ENCODE assay signal across 28 cellular contexts in genomic region chr19:28703400-28703956, GRCh38.
"Had no signal": no experiment of that assay in that cellular context is flagged by ENCODE, and none has a peak within 500 bp of the region (broad histone marks: within the 10 kb centered on the region; RNA-seq: fewer than 3 reads in every experiment).

No MANE protein-coding gene starts in this region.

- H3K4me2 ChIP-seq: neural progenitor cell had no signal

- H3K27me3 ChIP-seq: neural progenitor cell, ovary, right lobe of liver, sigmoid colon, stomach, thyroid gland, tibial nerve, upper lobe of left lung, uterus had no signal

- H3K9me3 Mint-ChIP-seq: natural killer cell; nephron; neural progenitor cell; stimulated activated effector memory CD8-positive, alpha-beta T cell treated with anti-CD3 and anti-CD28 coated beads, Interleukin-12 subunit alpha, Interleukin-12 subunit beta, amount 100 ng/mL, for 72 hours; stimulated activated naive B cell treated with anti-CD40 and anti-IgM and Interleukin-4, amounts not matched to agents 10 μg/mL and 1 μg/mL and 100 μg/mL, for 72 hours; stimulated activated naive CD8-positive, alpha-beta T cell treated with anti-CD3 and anti-CD28 coated beads, Interleukin-15, Interleukin-2, amounts not matched to agents 100 ng/mL and 50 ng/mL, for 24 hours had no signal

- H3K36me3 Mint-ChIP-seq: natural killer cell; neural progenitor cell; stimulated activated effector memory CD8-positive, alpha-beta T cell treated with anti-CD3 and anti-CD28 coated beads, Interleukin-12 subunit alpha, Interleukin-12 subunit beta, amount 100 ng/mL, for 72 hours; stimulated activated naive B cell treated with anti-CD40 and anti-IgM and Interleukin-4, amounts not matched to agents 10 μg/mL and 1 μg/mL and 100 μg/mL, for 72 hours had no signal

- H3K27ac Mint-ChIP-seq: natural killer cell; neural progenitor cell; progenitor cell of endocrine pancreas; stimulated activated effector memory CD8-positive, alpha-beta T cell treated with anti-CD3 and anti-CD28 coated beads, Interleukin-12 subunit alpha, Interleukin-12 subunit beta, amount 100 ng/mL, for 72 hours; stimulated activated naive B cell treated with anti-CD40 and anti-IgM and Interleukin-4, amounts not matched to agents 10 μg/mL and 1 μg/mL and 100 μg/mL, for 72 hours; stimulated activated naive CD8-positive, alpha-beta T cell treated with anti-CD3 and anti-CD28 coated beads, Interleukin-15, Interleukin-2, amounts not matched to agents 100 ng/mL and 50 ng/mL, for 24 hours had no signal

- H3K27me3 Mint-ChIP-seq: progenitor cell of endocrine pancreas; stimulated activated naive B cell treated with anti-CD40 and anti-IgM and Interleukin-4, amounts not matched to agents 10 μg/mL and 1 μg/mL and 100 μg/mL, for 72 hours; stimulated activated naive CD8-positive, alpha-beta T cell treated with anti-CD3 and anti-CD28 coated beads, Interleukin-15, Interleukin-2, amounts not matched to agents 100 ng/mL and 50 ng/mL, for 24 hours had no signal

- H3K4me3 ChIP-seq: neural progenitor cell, ovary, psoas muscle, right lobe of liver, sigmoid colon, stomach, thoracic aorta, thyroid gland, tibial nerve, upper lobe of left lung, uterus had no signal

- ATAC-seq: natural killer cell; psoas muscle; right cardiac atrium; right lobe of liver; stimulated activated effector memory CD8-positive, alpha-beta T cell treated with anti-CD3 and anti-CD28 coated beads, Interleukin-12 subunit alpha, Interleukin-12 subunit beta, amount 100 ng/mL, for 72 hours; stimulated activated naive B cell treated with anti-CD40 and anti-IgM and Interleukin-4, amounts not matched to agents 10 μg/mL and 1 μg/mL and 100 μg/mL, for 72 hours had no signal

- H3K4me1 Mint-ChIP-seq: natural killer cell; nephron; neural progenitor cell; stimulated activated effector memory CD8-positive, alpha-beta T cell treated with anti-CD3 and anti-CD28 coated beads, Interleukin-12 subunit alpha, Interleukin-12 subunit beta, amount 100 ng/mL, for 72 hours; stimulated activated naive B cell treated with anti-CD40 and anti-IgM and Interleukin-4, amounts not matched to agents 10 μg/mL and 1 μg/mL and 100 μg/mL, for 72 hours had no signal

- H3K36me3 ChIP-seq: neural progenitor cell, ovary, right lobe of liver, sigmoid colon, stomach, thoracic aorta, thyroid gland, tibial nerve, upper lobe of left lung, uterus had no signal

- H3K9me3 ChIP-seq: ovary, psoas muscle, right lobe of liver, sigmoid colon, stomach, thoracic aorta, thyroid gland, tibial nerve, upper lobe of left lung, uterus had no signal

- H3K79me2 ChIP-seq: parathyroid adenoma had no signal

- H3K27ac ChIP-seq: neural progenitor cell, ovary, parathyroid adenoma, psoas muscle, right lobe of liver, sigmoid colon, stomach, thoracic aorta, thyroid gland, upper lobe of left lung, uterus had no signal

- H3K9ac ChIP-seq: neural progenitor cell, parathyroid adenoma had no signal

- H3K4me1 ChIP-seq: neural progenitor cell, parathyroid adenoma, psoas muscle, right lobe of liver, sigmoid colon, stomach, thyroid gland, tibial nerve, upper lobe of left lung, uterus had no signal

- H3K4me3 Mint-ChIP-seq: natural killer cell; nephron; neural progenitor cell; stimulated activated effector memory CD8-positive, alpha-beta T cell treated with anti-CD3 and anti-CD28 coated beads, Interleukin-12 subunit alpha, Interleukin-12 subunit beta, amount 100 ng/mL, for 72 hours; stimulated activated naive B cell treated with anti-CD40 and anti-IgM and Interleukin-4, amounts not matched to agents 10 μg/mL and 1 μg/mL and 100 μg/mL, for 72 hours; stimulated activated naive CD8-positive, alpha-beta T cell treated with anti-CD3 and anti-CD28 coated beads, Interleukin-15, Interleukin-2, amounts not matched to agents 100 ng/mL and 50 ng/mL, for 24 hours had no signal

- H2AFZ ChIP-seq: neural progenitor cell, parathyroid adenoma had no signal

- FAIRE-seq: small intestine had no signal

- DNase-seq: natural killer cell; occipital lobe; ovary; posterior cingulate gyrus; psoas muscle; right cardiac atrium; right lobe of liver; sigmoid colon; small intestine; stimulated activated CD4-positive, alpha-beta T cell treated with anti-CD3 and anti-CD28 coated beads, Interleukin-15, amount 100 ng/mL, for 24 hours; stimulated activated CD4-positive, alpha-beta T cell treated with anti-CD3 and anti-CD28 coated beads, Interleukin-2, amount 100 ng/mL, for 24 hours; stimulated activated CD4-positive, alpha-beta T cell treated with anti-CD3 and anti-CD28 coated beads, Interleukin-2, amount 100 ng/mL, for 48 hours; stimulated activated CD4-positive, alpha-beta T cell treated with anti-CD3 and anti-CD28 coated beads, Interleukin-4, amount 100 ng/mL, for 24 hours; stimulated activated naive B cell treated with anti-CD40 and anti-IgM and Interleukin-4, amounts not matched to agents 10 μg/mL and 1 μg/mL and 100 μg/mL, for 72 hours; stimulated activated naive CD4-positive, alpha-beta T cell treated with Interleukin-2 at 50 U/mL for 16 hours; stomach; thyroid gland; trophoblast cell; upper lobe of left lung; uterus had no signal
